In genomic region chr7:50348469-50349162, GRCh38 we compare ENCODE assay signal across 1 cellular context.
TF ChIP-seq lines count a peak whose summit lies in the region.

No MANE protein-coding gene starts in this region.

TF ChIP-seq in HepG2, 621 proteins besides CTCF, POLR2A, EP300 and RAD21 (continued from another document):
- TF ChIP-seq SIN3A (IDR thresholded peaks at IDR 0.05; ENCODE audit: borderline replicate concordance, low read depth, low read length) (no peak), SRY (CRISPR knock-in tag; IDR thresholded peaks at IDR 0.05) (no peak)
